ENCODE assay signal across 16 cellular contexts in genomic region chr13:37481858-37482227, GRCh38.
DNase-seq lines count a peak whose midpoint lies in the region; ATAC-seq and TF ChIP-seq lines count a peak whose summit lies in the region.
"Had no signal": no experiment of that assay in that cellular context is flagged by ENCODE, and none has a peak within 500 bp of the region (broad histone marks: within the 10 kb centered on the region; RNA-seq: fewer than 3 reads in every experiment).

No MANE protein-coding gene starts in this region.

- no peaks in the 10 kb centered on the region for H3K79me2 ChIP-seq in GM23338 (replicated peaks; ENCODE audit: insufficient read depth)

- peaks cover 3% of the 10 kb centered on the region for H3K27me3 Mint-ChIP-seq in GM23338 (ENCODE audit: insufficient read depth, low read depth, poor library complexity)
- no peaks in the 10 kb centered on the region for H3K27me3 Mint-ChIP-seq in mesothelial cell of epicardium (ENCODE audit: low read depth)

- no peaks in the 10 kb centered on the region for H3F3A ChIP-seq in GM23338 (replicated peaks; ENCODE audit: low read depth)

- H3K27ac ChIP-seq in GM23338 (ENCODE audit: low read depth) (no peak overlapping the region), uterus (peak overlapping the region; percentile 10 to 67), left ventricle myocardium inferior (replicated peaks) (no peak overlapping the region)
- H3K27ac ChIP-seq: BLaER1 treated with 17β-estradiol and CSF1 and Interleukin-3, amounts not matched to agents 10 nM and 100 nM; SJSA1 had no signal

- H3K4me3 ChIP-seq in GM23338 (no peak overlapping the region), uterus (no peak overlapping the region), left ventricle myocardium inferior (no peak overlapping the region)
- H3K4me3 ChIP-seq: BLaER1 treated with 17β-estradiol and CSF1 and Interleukin-3, amounts not matched to agents 10 nM and 100 nM; SJSA1 had no signal

- peak overlapping the region; percentile 18; the same call in 1 of the 2 replicates for H2AFZ ChIP-seq in GM23338

- H3K9me2 ChIP-seq in GM23338 (ENCODE audit: insufficient read depth): no peaks in the 10 kb centered on the region

- peaks cover 3% of the 10 kb centered on the region; the same call in 1 of the 3 replicates for H3K4me1 Mint-ChIP-seq in GM23338
- peaks cover 50% of the 10 kb centered on the region for H3K4me1 Mint-ChIP-seq in mesothelial cell of epicardium

- no peak overlapping the region for H3K27ac Mint-ChIP-seq in GM23338
- H3K27ac Mint-ChIP-seq in mesothelial cell of epicardium: peak overlapping the region; percentile 8
- H3K27ac Mint-ChIP-seq: CD8-positive, alpha-beta T cell had no signal

- H3K4me2 ChIP-seq in GM23338: no peak overlapping the region

- DNase-seq in GM23338 (ENCODE audit: low spot score): no peak
- DNase-seq in mesothelial cell of epicardium (ENCODE audit: low spot score in 2 of 2, unreplicated experiment in 2 of 2): no peak
- DNase-seq in uterus: no peak
- no peak for DNase-seq in left ventricle myocardium inferior
- DNase-seq: ACHN; CD8-positive, alpha-beta T cell; Kasumi-1; NCI-H187; NCI-H2107; NCI-H2227 treated with DMSO at 0.1 percent for 48 hours had no signal

- H3K36me3 Mint-ChIP-seq in GM23338 (ENCODE audit: low read depth) (no peaks in the 10 kb centered on the region), mesothelial cell of epicardium (no peaks in the 10 kb centered on the region)
- H3K36me3 Mint-ChIP-seq: CD8-positive, alpha-beta T cell had no signal

- no peak overlapping the region for H3K4me3 Mint-ChIP-seq in GM23338
- no peak overlapping the region for H3K4me3 Mint-ChIP-seq in mesothelial cell of epicardium
- H3K4me3 Mint-ChIP-seq: CD8-positive, alpha-beta T cell had no signal

- H3K9me3 ChIP-seq in uterus (no peaks in the 10 kb centered on the region), left ventricle myocardium inferior (replicated peaks) (no peaks in the 10 kb centered on the region)
- H3K9me3 ChIP-seq: BLaER1 treated with 17β-estradiol and CSF1 and Interleukin-3, amounts not matched to agents 10 nM and 100 nM; SJSA1 had no signal

- H3K4me1 ChIP-seq in GM23338 (ENCODE audit: insufficient read depth) (no peaks in the 10 kb centered on the region), uterus (no peaks in the 10 kb centered on the region), left ventricle myocardium inferior (no peaks in the 10 kb centered on the region)

- H3K9me3 Mint-ChIP-seq in GM23338 (no peaks in the 10 kb centered on the region), mesothelial cell of epicardium (no peaks in the 10 kb centered on the region)

- ATAC-seq in GM23338 (no peak), SK-N-SH treated with all-trans-retinoic acid at 6 μM for 48 hours (peak; percentile 53), HG02571 (IDR thresholded peaks at IDR 0.05; ENCODE audit: unreplicated experiment) (no peak), GM21447 (IDR thresholded peaks at IDR 0.05; ENCODE audit: unreplicated experiment) (no peak)
- ATAC-seq: CD8-positive, alpha-beta T cell; Right ventricle myocardium inferior had no signal

- no peak for TF ChIP-seq POLR2A in uterus (IDR thresholded peaks at IDR 0.05)

- intact Hi-C loops in uterus (cut with DNase I; ENCODE audit: low total_unique reads): no loop called here
- intact Hi-C loops in left ventricle myocardium inferior (cut with micrococcal nuclease): no loop called here

- H4K20me1 ChIP-seq in GM23338 (replicated peaks; ENCODE audit: insufficient read depth): no peaks in the 10 kb centered on the region
- H4K20me1 ChIP-seq: BLaER1 treated with 17β-estradiol and CSF1 and Interleukin-3, amounts not matched to agents 10 nM and 100 nM had no signal

- TF ChIP-seq CTCF in GM23338 (conservative IDR thresholded peaks at IDR 0.05; ENCODE audit: low read depth in 2 of 2) (no peak), mesothelial cell of epicardium (IDR thresholded peaks at IDR 0.05; ENCODE audit: unreplicated experiment) (no peak), uterus (IDR thresholded peaks at IDR 0.05) (no peak), left ventricle myocardium inferior (IDR thresholded peaks at IDR 0.05; ENCODE audit: borderline replicate concordance) (no peak)

- no peaks in the 10 kb centered on the region for H3K27me3 ChIP-seq in GM23338 (ENCODE audit: insufficient read depth)
- H3K27me3 ChIP-seq in uterus: no peaks in the 10 kb centered on the region
- H3K27me3 ChIP-seq in left ventricle myocardium inferior (ENCODE audit: low read depth): no peaks in the 10 kb centered on the region
- H3K27me3 ChIP-seq: BLaER1 treated with 17β-estradiol and CSF1 and Interleukin-3, amounts not matched to agents 10 nM and 100 nM; SJSA1 had no signal

- no peaks in the 10 kb centered on the region for H3K36me3 ChIP-seq in GM23338 (ENCODE audit: insufficient read depth)
- no peaks in the 10 kb centered on the region for H3K36me3 ChIP-seq in uterus
- no peaks in the 10 kb centered on the region for H3K36me3 ChIP-seq in left ventricle myocardium inferior
- H3K36me3 ChIP-seq: BLaER1 treated with 17β-estradiol and CSF1 and Interleukin-3, amounts not matched to agents 10 nM and 100 nM; SJSA1 had no signal

TF ChIP-seq in GM23338, 12 proteins besides CTCF, POLR2A, EP300 and RAD21 (continues in another document):
- TF ChIP-seq STAT1 (IDR thresholded peaks at IDR 0.05; ENCODE audit: unreplicated experiment) (no peak), EZH2phosphoT487 (IDR thresholded peaks at IDR 0.05; ENCODE audit: unreplicated experiment) (no peak), POLR2AphosphoS5 (IDR thresholded peaks at IDR 0.05; ENCODE audit: low read depth) (no peak), NANOG (IDR thresholded peaks at IDR 0.05; ENCODE audit: borderline replicate concordance) (no peak), EZH2 (IDR thresholded peaks at IDR 0.05; ENCODE audit: low read depth, unreplicated experiment) (no peak), ZNF114 (CRISPR knock-in tag; IDR thresholded peaks at IDR 0.05) (no peak), CREB1 (CRISPR knock-in tag; IDR thresholded peaks at IDR 0.05; ENCODE audit: low read depth) (no peak), ZNF331 (CRISPR knock-in tag; IDR thresholded peaks at IDR 0.05; ENCODE audit: low read depth) (no peak)

TF ChIP-seq in SK-N-SH treated with all-trans-retinoic acid at 6 μM for 48 hours, 23 proteins besides CTCF, POLR2A, EP300 and RAD21:
- TF ChIP-seq PATZ1 (CRISPR knock-in tag; IDR thresholded peaks at IDR 0.05; ENCODE audit: borderline replicate concordance): no peak
TF ChIP-seq in SK-N-SH treated with all-trans-retinoic acid at 6 μM for 48 hours: peak in this region for 0.

Comparison
In these comparisons a context has a peak if more than half of its experiments do, and no peak if none do; other contexts are left out.
1. H3K27ac ChIP-seq: peak in uterus (2 of 2); none in GM23338 (single experiment) and left ventricle myocardium inferior (single experiment).